In genomic region chr16:29700253-29700987, GRCh38 we compare ENCODE assay signal across 8 cellular contexts. TPM values are rescaled to one million over a fixed set of nuclear protein-coding genes. Genes with fewer than 3 reads are reported as not detected.
DNase-seq lines count a peak whose midpoint lies in the region; ATAC-seq and TF ChIP-seq lines count a peak whose summit lies in the region.

No MANE protein-coding gene starts in this region.

- H3K27ac Mint-ChIP-seq in activated CD4-positive, alpha-beta memory T cell treated with anti-CD3 and anti-CD28 coated beads, Interleukin-2, amount 10 ng/mL, durations not matched to agents 7 days and 5 days = peak overlapping the region; percentile 70

- peaks cover 41% of the 10 kb centered on the region for H3K4me1 Mint-ChIP-seq in activated CD4-positive, alpha-beta memory T cell treated with anti-CD3 and anti-CD28 coated beads, Interleukin-2, amount 10 ng/mL, durations not matched to agents 7 days and 5 days

- H3K27me3 Mint-ChIP-seq in activated CD4-positive, alpha-beta memory T cell treated with anti-CD3 and anti-CD28 coated beads, Interleukin-2, amount 10 ng/mL, durations not matched to agents 7 days and 5 days = no peaks in the 10 kb centered on the region

- CTCF ChIA-PET in HEK293T (lab: Yijun Ruan, JAX) = interaction anchor here (0.6 to 2.7 kb wide), 14 partner anchors 9 to 331 kb away, joined by 3 to 13 read pairs (median 4); partner anchors contain the start of genes KCTD13, PAGR1 and TLCD3B
- CTCF ChIA-PET in activated CD4-positive, alpha-beta memory T cell treated with anti-CD3 and anti-CD28 coated beads, Interleukin-2, amount 10 ng/mL, durations not matched to agents 7 days and 5 days (lab: Charles Lee) = interaction anchor here (0.7 to 5.8 kb wide), 44 partner anchors 9 to 391 kb away, joined by 3 to 72 read pairs (median 5); partner anchors contain the start of genes C16orf54, KCTD13, KIF22 and MVP

- peak; percentile 72 for DNase-seq in Ammon's horn (ENCODE audit: low spot score)
- DNase-seq in HEK293T (ENCODE audit: extremely low spot score) = peak; percentile 87
- DNase-seq in NCI-H748 (lab: John Stamatoyannopoulos, UW; ENCODE audit: unreplicated experiment) = peak; percentile 83
- peak; percentile 85 for DNase-seq in activated CD4-positive, alpha-beta memory T cell treated with anti-CD3 and anti-CD28 coated beads, Interleukin-2, amount 10 ng/mL, durations not matched to agents 7 days and 5 days
- peak; percentile 82 for DNase-seq in ecto neural progenitor cell (ENCODE audit: low spot score)
- DNase-seq in lung microvascular endothelial cell (ENCODE audit: low read depth in 2 of 2) = peak; percentile 73 to 89
- peak; percentile 59 for DNase-seq in stimulated activated CD8-positive, alpha-beta memory T cell treated with anti-CD3 and anti-CD28 coated beads, Interleukin-12 subunit alpha, Interleukin-12 subunit beta, amount 100 ng/mL, for 4 hours (ENCODE audit: low read depth)

- no peaks in the 10 kb centered on the region for H3K9me3 Mint-ChIP-seq in activated CD4-positive, alpha-beta memory T cell treated with anti-CD3 and anti-CD28 coated beads, Interleukin-2, amount 10 ng/mL, durations not matched to agents 7 days and 5 days

- POLR2A ChIA-PET in HEK293T (lab: Yijun Ruan, JAX) = interaction anchor here (0.6 to 2.8 kb wide), 4 partner anchors 29 to 148 kb away, joined by 3 to 12 read pairs (median 6); partner anchors contain the start of genes KIF22 and MAZ
- POLR2A ChIA-PET in activated CD4-positive, alpha-beta memory T cell treated with anti-CD3 and anti-CD28 coated beads, Interleukin-2, amount 10 ng/mL, durations not matched to agents 7 days and 5 days (lab: Charles Lee) = interaction anchor here (0.6 to 4.8 kb wide), 27 partner anchors 10 to 331 kb away, joined by 3 to 86 read pairs (median 4); partner anchors contain the start of genes C16orf54, HIRIP3, INO80E and KCTD13

- peak overlapping the region; percentile 22 for H3K4me3 Mint-ChIP-seq in activated CD4-positive, alpha-beta memory T cell treated with anti-CD3 and anti-CD28 coated beads, Interleukin-2, amount 10 ng/mL, durations not matched to agents 7 days and 5 days

- no peaks in the 10 kb centered on the region for H3K36me3 Mint-ChIP-seq in activated CD4-positive, alpha-beta memory T cell treated with anti-CD3 and anti-CD28 coated beads, Interleukin-2, amount 10 ng/mL, durations not matched to agents 7 days and 5 days (ENCODE audit: low read depth)

- no peak for ATAC-seq in GM21717 (IDR thresholded peaks at IDR 0.05; ENCODE audit: unreplicated experiment)

TF ChIP-seq in HEK293T, 16 proteins besides CTCF, POLR2A, EP300 and RAD21:
- no peak for TF ChIP-seq SP1 (IDR thresholded peaks at IDR 0.05)
- no peak for TF ChIP-seq BHLHE40 (IDR thresholded peaks at IDR 0.05; ENCODE audit: borderline replicate concordance)
- no peak for TF ChIP-seq ARNT (IDR thresholded peaks at IDR 0.05)
- no peak for TF ChIP-seq L3MBTL2 (conservative IDR thresholded peaks at IDR 0.05)
- no peak for TF ChIP-seq PKNOX1 (IDR thresholded peaks at IDR 0.05)

RNA-seq across cellular contexts. Expression of gene QPRT, which starts 21.4 kb away (rescaled TPM):
- 1 to 10 TPM; 8.3 to 9.3 TPM for total RNA-seq in activated CD4-positive, alpha-beta memory T cell treated with anti-CD3 and anti-CD28 coated beads, Interleukin-2, amount 10 ng/mL, durations not matched to agents 7 days and 5 days
- under 0.01 and 0.20 TPM in 2 replicates for total RNA-seq in lung microvascular endothelial cell

RNA-seq across cellular contexts. Expression of gene SPN, which starts 37.4 kb away (rescaled TPM):
- 100 to 1,000 TPM; 341 to 359 TPM for total RNA-seq in activated CD4-positive, alpha-beta memory T cell treated with anti-CD3 and anti-CD28 coated beads, Interleukin-2, amount 10 ng/mL, durations not matched to agents 7 days and 5 days
- not detected in 2 replicates for total RNA-seq in lung microvascular endothelial cell

RNA-seq across cellular contexts. Expression of gene C16orf54, which starts 45.4 kb away (rescaled TPM):
- 10 to 100 TPM; 94.6 to 99.2 TPM for total RNA-seq in activated CD4-positive, alpha-beta memory T cell treated with anti-CD3 and anti-CD28 coated beads, Interleukin-2, amount 10 ng/mL, durations not matched to agents 7 days and 5 days
- not detected in 2 replicates for total RNA-seq in lung microvascular endothelial cell

Comparison
In these comparisons a context has a peak if more than half of its experiments do, and no peak if none do; other contexts are left out.
1. RNA of gene SPN, which starts 37.4 kb away (total RNA-seq): 341 to 359 TPM in activated CD4-positive, alpha-beta memory T cell treated with anti-CD3 and anti-CD28 coated beads, Interleukin-2, amount 10 ng/mL, durations not matched to agents 7 days and 5 days; not detected in lung microvascular endothelial cell; every median in the first group is over 100 times any median in the second.
2. RNA of gene C16orf54, which starts 45.4 kb away (total RNA-seq): 94.6 to 99.2 TPM in activated CD4-positive, alpha-beta memory T cell treated with anti-CD3 and anti-CD28 coated beads, Interleukin-2, amount 10 ng/mL, durations not matched to agents 7 days and 5 days; not detected in lung microvascular endothelial cell; every median in the first group is over 10 times any median in the second.
3. Peak in every context shown above with its lines, with median percentiles within 50 percentile points of each other: DNase-seq.